ENCODE assay signal across 14 cellular contexts in the genomic region with DNA sequence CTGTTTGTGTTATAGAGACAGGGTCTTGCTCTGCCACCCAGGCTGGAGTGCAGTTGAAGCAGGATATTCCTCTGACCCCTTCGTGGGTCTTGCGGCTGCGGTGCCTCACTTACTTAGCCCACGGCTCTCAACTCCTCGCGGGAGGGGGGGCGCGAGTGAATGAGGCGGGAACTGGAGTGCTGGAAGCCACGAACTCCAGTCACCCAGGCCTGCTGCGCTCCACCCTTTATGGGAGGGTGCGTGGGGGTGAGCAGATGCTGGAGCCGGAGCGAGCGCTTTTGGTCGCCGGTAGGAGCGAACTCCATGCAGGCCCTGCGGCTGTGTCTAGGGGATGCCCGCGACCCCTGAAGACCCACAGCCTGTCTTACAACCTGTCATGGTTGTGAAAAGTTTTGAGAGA. TPM values are rescaled to one million over a fixed set of nuclear protein-coding genes. Genes with fewer than 3 reads are reported as not detected.
DNase-seq lines count a peak whose midpoint lies in the region; ATAC-seq and TF ChIP-seq lines count a peak whose summit lies in the region.
"Had no signal": no experiment of that assay in that cellular context is flagged by ENCODE, and none has a peak within 500 bp of the region (broad histone marks: within the 10 kb centered on the region; RNA-seq: fewer than 3 reads in every experiment).

No MANE protein-coding gene starts in this region.

- no peak for TF ChIP-seq CTCF in CD8-positive, alpha-beta T cell (IDR thresholded peaks at IDR 0.05)
- no peak for TF ChIP-seq CTCF in nephron progenitor cell (IDR thresholded peaks at IDR 0.05)

- H3K9me3 ChIP-seq in CD8-positive, alpha-beta T cell (ENCODE audit: low read length), result no peaks in the 10 kb centered on the region
- H3K9me3 ChIP-seq in HUES64 (ENCODE audit: insufficient read depth, low read depth, low read length), result no peaks in the 10 kb centered on the region
- H3K9me3 ChIP-seq: SJSA1 had no signal

- no peak overlapping the region for H3K4me3 ChIP-seq in CD8-positive, alpha-beta T cell (ENCODE audit: low read depth, low read length)
- no peak overlapping the region for H3K4me3 ChIP-seq in HUES64 (ENCODE audit: low read length)
- H3K4me3 ChIP-seq: SJSA1 had no signal

- no peaks in the 10 kb centered on the region for H3K9me3 Mint-ChIP-seq in CD8-positive, alpha-beta T cell
- no peaks in the 10 kb centered on the region for H3K9me3 Mint-ChIP-seq in central memory CD8-positive, alpha-beta T cell
- H3K9me3 Mint-ChIP-seq in nephron progenitor cell, result no peaks in the 10 kb centered on the region

- H3K4me1 ChIP-seq in CD8-positive, alpha-beta T cell (ENCODE audit: insufficient read depth, low read length), result peaks cover 28% of the 10 kb centered on the region
- H3K4me1 ChIP-seq in HUES64 (ENCODE audit: insufficient read depth, low read length), result peaks cover 21% of the 10 kb centered on the region

- no peaks in the 10 kb centered on the region for H3K27me3 ChIP-seq in CD8-positive, alpha-beta T cell (ENCODE audit: insufficient read depth, low read length)
- H3K27me3 ChIP-seq in HUES64 (ENCODE audit: insufficient read depth, low read length), result no peaks in the 10 kb centered on the region
- H3K27me3 ChIP-seq: SJSA1 had no signal

- H3K4me3 Mint-ChIP-seq in CD8-positive, alpha-beta T cell, result peak overlapping the region; percentile 64
- H3K4me3 Mint-ChIP-seq in central memory CD8-positive, alpha-beta T cell, result peak overlapping the region; percentile 100
- peak overlapping the region; percentile 100 for H3K4me3 Mint-ChIP-seq in nephron progenitor cell

- H3K36me3 ChIP-seq in CD8-positive, alpha-beta T cell (ENCODE audit: insufficient read depth, low read length), result peaks cover 8% of the 10 kb centered on the region
- H3K36me3 ChIP-seq in HUES64 (ENCODE audit: insufficient read depth, low read length), result peaks cover 41% of the 10 kb centered on the region

- H3K27ac ChIP-seq in CD8-positive, alpha-beta T cell (ENCODE audit: low read depth, low read length), result no peak overlapping the region
- no peak overlapping the region; the same call in 1 of the 2 replicates for H3K27ac ChIP-seq in HUES64 (ENCODE audit: low read depth, low read length)
- H3K27ac ChIP-seq: SJSA1 had no signal

- peaks cover 51% of the 10 kb centered on the region for H3K36me3 Mint-ChIP-seq in CD8-positive, alpha-beta T cell
- peaks cover 32% of the 10 kb centered on the region for H3K36me3 Mint-ChIP-seq in central memory CD8-positive, alpha-beta T cell (ENCODE audit: insufficient read depth)
- H3K36me3 Mint-ChIP-seq in nephron progenitor cell (ENCODE audit: low read depth), result peaks cover 16% of the 10 kb centered on the region

- CTCF ChIA-PET in CD8-positive, alpha-beta T cell (lab: Charles Lee), result no interaction called here

- intact Hi-C loops in CD8-positive, alpha-beta T cell (cut with DNase I, micrococcal nuclease), result loop anchor here in 1 of 2 experiments (5.0 to 10.0 kb wide), 2 partner anchors 546 to 1231 kb away; a partner anchor contains a TSS

- H3K4me1 Mint-ChIP-seq in CD8-positive, alpha-beta T cell (ENCODE audit: low read depth), result peaks cover 52% of the 10 kb centered on the region
- peaks cover 47% of the 10 kb centered on the region for H3K4me1 Mint-ChIP-seq in central memory CD8-positive, alpha-beta T cell
- H3K4me1 Mint-ChIP-seq in nephron progenitor cell, result peaks cover 52% of the 10 kb centered on the region

- H3K27me3 Mint-ChIP-seq in CD8-positive, alpha-beta T cell (ENCODE audit: low read depth), result no peaks in the 10 kb centered on the region
- H3K27me3 Mint-ChIP-seq in central memory CD8-positive, alpha-beta T cell, result no peaks in the 10 kb centered on the region
- no peaks in the 10 kb centered on the region for H3K27me3 Mint-ChIP-seq in nephron progenitor cell (ENCODE audit: low read depth, poor library complexity)

- peak overlapping the region; percentile 55 for H3K27ac Mint-ChIP-seq in CD8-positive, alpha-beta T cell
- no peak overlapping the region for H3K27ac Mint-ChIP-seq in central memory CD8-positive, alpha-beta T cell (ENCODE audit: low read depth)
- peak overlapping the region; percentile 69 for H3K27ac Mint-ChIP-seq in nephron progenitor cell

- H3K9ac ChIP-seq in HUES64 (ENCODE audit: low read depth, low read length), result peak overlapping the region; percentile 23; the same call in 1 of the 2 replicates

- no peak for DNase-seq in CD8-positive, alpha-beta T cell
- DNase-seq in central memory CD8-positive, alpha-beta T cell (ENCODE audit: low spot score in 2 of 2), result no peak
- DNase-seq in nephron progenitor cell (peak; percentile 14), CD1c-positive myeloid dendritic cell (ENCODE audit: extremely low spot score) (no peak)
- DNase-seq: activated CD4-positive, alpha-beta T cell treated with anti-CD3 and anti-CD28 coated beads for 1 hour; amygdala; effector CD4-positive, alpha-beta T cell; NCI-H1436 treated with DMSO at 0.1 percent for 48 hours; NCI-H748 treated with DMSO at 0.1 percent for 48 hours; stimulated activated CD4-positive, alpha-beta T cell treated with anti-CD3 and anti-CD28 coated beads, Interleukin-4, amount 100 ng/mL, for 24 hours had no signal

- POLR2A ChIA-PET in CD8-positive, alpha-beta T cell (lab: Charles Lee), result interaction anchor here (0.7 kb wide), 1 partner anchor 33 kb away, joined by 3 read pairs; no protein-coding TSS in a partner anchor

- WGBS in HUES64, result 91% methylated on average over 21 of the region's 21 CpGs

- ATAC-seq in CD8-positive, alpha-beta T cell, result no peak
- ATAC-seq in central memory CD8-positive, alpha-beta T cell (replicated peaks; ENCODE audit: extremely low read depth, poor library complexity, severe bottlenecking), result no peak
- ATAC-seq in GM21786 (IDR thresholded peaks at IDR 0.05; ENCODE audit: unreplicated experiment), result no peak
- no peak for ATAC-seq in GM21390 (IDR thresholded peaks at IDR 0.05; ENCODE audit: unreplicated experiment)

RNA-seq across cellular contexts. Expression of a gene that starts 1.8 kb away (rescaled TPM):
- 1 to 10 TPM; 7.7 to 9.4 TPM for total RNA-seq in CD8-positive, alpha-beta T cell
- 20.7 TPM for polyA plus RNA-seq in HUES64 (2013, experiment 1 of 2)
- polyA plus RNA-seq in HUES64 (2013, experiment 2 of 2), result 21.1 TPM

RNA-seq across cellular contexts. Expression of a gene that starts 2.0 kb away (rescaled TPM):
- total RNA-seq in CD8-positive, alpha-beta T cell, result 100 to 1,000 TPM; 167 to 190 TPM
- polyA plus RNA-seq in HUES64 (2013, experiment 1 of 2), result 227 TPM
- polyA plus RNA-seq in HUES64 (2013, experiment 2 of 2), result 223 TPM

RNA-seq across cellular contexts. Expression of a gene that starts 40.8 kb away (rescaled TPM):
- total RNA-seq in CD8-positive, alpha-beta T cell, result 10 to 100 TPM; 63.7 to 65.9 TPM
- 26.9 TPM for polyA plus RNA-seq in HUES64 (2013, experiment 1 of 2)
- 24.9 TPM for polyA plus RNA-seq in HUES64 (2013, experiment 2 of 2)
